8 cellular contexts compared by ENCODE assay signal in the genomic region with DNA sequence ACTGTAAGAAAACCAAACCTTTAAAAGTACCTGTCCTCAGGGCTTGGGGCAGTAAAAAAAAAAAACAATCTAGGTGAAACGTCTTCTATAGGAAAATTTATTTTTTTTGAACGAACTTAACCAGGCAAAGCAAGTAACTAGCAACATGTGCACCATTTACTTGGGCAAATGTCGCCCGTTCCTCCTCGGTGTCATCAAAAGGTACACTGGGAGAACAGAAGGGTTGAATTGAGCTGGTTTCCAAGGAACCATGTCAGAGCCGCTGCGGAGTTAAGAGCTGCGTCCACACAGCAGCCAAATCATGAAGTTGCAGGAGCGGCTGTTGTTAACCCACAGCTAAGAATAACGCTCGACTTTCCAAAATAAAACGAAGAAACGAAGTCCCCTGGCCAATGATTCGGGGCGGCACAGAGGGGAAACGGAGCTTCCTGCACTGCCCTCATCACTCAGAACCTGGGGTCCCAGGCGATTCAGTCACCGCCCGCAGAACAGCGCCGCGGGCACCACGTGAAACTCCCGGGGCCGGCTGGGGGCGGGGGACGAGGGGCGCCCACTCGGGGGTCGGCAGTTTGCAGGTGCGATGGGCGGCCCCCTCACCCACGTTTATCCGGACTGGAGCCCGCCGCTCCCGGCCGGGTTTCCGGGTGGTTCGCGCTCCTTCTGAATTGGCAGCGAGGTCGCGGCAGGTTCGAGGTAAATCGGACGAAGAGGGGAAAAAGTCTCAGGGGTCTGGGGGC. TPM values are rescaled to one million over a fixed set of nuclear protein-coding genes. Genes with fewer than 3 reads are reported as not detected.
DNase-seq lines count a peak whose midpoint lies in the region; ATAC-seq and TF ChIP-seq lines count a peak whose summit lies in the region.
"Not testable (repeated sequence)": the region's sequence is repeated elsewhere in the genome, so short reads cannot be mapped to it uniquely, and the experiment has no call there.

No MANE protein-coding gene starts in this region.

- not testable (repeated sequence) for H3K27me3 ChIP-seq in prostate gland (replicated peaks; ENCODE audit: insufficient read depth); suprapubic skin

- peak overlapping the region; percentile 89 to 90 for H3K27ac ChIP-seq in prostate gland
- peak overlapping the region; percentile 97 for H3K27ac ChIP-seq in suprapubic skin

- H3K4me3 ChIP-seq in prostate gland (peak overlapping the region; percentile 48 to 60), suprapubic skin (peak overlapping the region; percentile 71)

- peaks cover 11% of the 10 kb centered on the region for H3K4me1 Mint-ChIP-seq in activated T-cell treated with anti-CD3 and anti-CD28 coated beads, Interleukin-2, amount 50 U/mL, for 4 hours (ENCODE audit: low read depth)

- H3K4me1 ChIP-seq in prostate gland (replicated peaks); suprapubic skin: not testable (repeated sequence)

- H3K27me3 Mint-ChIP-seq in activated T-cell treated with anti-CD3 and anti-CD28 coated beads, Interleukin-2, amount 50 U/mL, for 4 hours (ENCODE audit: low read depth) = not testable (repeated sequence)

- CTCF ChIA-PET in HEK293T (lab: Yijun Ruan, JAX) = not testable (repeated sequence)

- H3K9me3 Mint-ChIP-seq in activated T-cell treated with anti-CD3 and anti-CD28 coated beads, Interleukin-2, amount 50 U/mL, for 4 hours = not testable (repeated sequence)

- not testable (repeated sequence) for ATAC-seq in activated T-cell treated with anti-CD3 and anti-CD28 coated beads, Interleukin-2, amount 50 U/mL, for 4 hours

- TF ChIP-seq POLR2A in prostate gland (IDR thresholded peaks at IDR 0.05); suprapubic skin (IDR thresholded peaks at IDR 0.05): not testable (repeated sequence)

- intact Hi-C loops in prostate gland (cut with DNase I) = not testable (repeated sequence)

- under 1% methylated on average over 22 of the region's 47 CpGs for WGBS in prostate gland
- WGBS in suprapubic skin = under 1% methylated on average over 14 of the region's 47 CpGs

- peak overlapping the region; percentile 88 for H3K4me3 Mint-ChIP-seq in activated T-cell treated with anti-CD3 and anti-CD28 coated beads, Interleukin-2, amount 50 U/mL, for 4 hours

- not testable (repeated sequence) for TF ChIP-seq CTCF in prostate gland (IDR thresholded peaks at IDR 0.05); suprapubic skin (IDR thresholded peaks at IDR 0.05)

- not testable (repeated sequence) for TF ChIP-seq EP300 in suprapubic skin (IDR thresholded peaks at IDR 0.05)

- POLR2A ChIA-PET in HEK293T (lab: Yijun Ruan, JAX) = not testable (repeated sequence)

- DNase-seq in Daoy (ENCODE audit: low read depth) (peak; percentile 13), HEK293T (ENCODE audit: extremely low spot score) (peak; percentile 1), RPMI8226 (peak; percentile 18), ecto neural progenitor cell (ENCODE audit: low spot score) (peak; percentile 45), islet precursor cell (peak; percentile 48), prostate gland (ENCODE audit: low spot score) (peak; percentile 10), suprapubic skin (ENCODE audit: low spot score in 2 of 2) (peak in 1 of 2 donors; percentile 65)
- peak; percentile 27 for DNase-seq in activated T-cell treated with anti-CD3 and anti-CD28 coated beads, Interleukin-2, amount 50 U/mL, for 4 hours

- H3K36me3 ChIP-seq in prostate gland, suprapubic skin: not testable (repeated sequence)

- not testable (repeated sequence) for H3K9me3 ChIP-seq in prostate gland, suprapubic skin

- H3K36me3 Mint-ChIP-seq in activated T-cell treated with anti-CD3 and anti-CD28 coated beads, Interleukin-2, amount 50 U/mL, for 4 hours (ENCODE audit: insufficient read depth) = not testable (repeated sequence)

RNA-seq across cellular contexts. Expression of gene PLGLB1, which starts 53.6 kb away (rescaled TPM):
- 0.29 and 1.3 TPM in 2 replicates for total RNA-seq in Daoy (2014; rRNA removed; shearing (Covaris generic))
- 1 to 10 TPM in 2 of 3 donors, under 1 TPM in 1; 0.35 to 1.3 (median 1.1) TPM for total RNA-seq in activated T-cell treated with anti-CD3 and anti-CD28 coated beads, Interleukin-2, amount 50 U/mL, for 4 hours
- total RNA-seq in prostate gland (1 to 10 TPM; 1.5 to 2.1 TPM), suprapubic skin (10 to 100 TPM in 1 of 4 donors, 1 to 10 TPM in 2, not detected in 1; 1.6 to 20.7 (median 6.7) TPM)
